ENCODE assay signal across 21 cellular contexts in genomic region chrX:150034788-150035187, GRCh38.
"Had no signal": no experiment of that assay in that cellular context is flagged by ENCODE, and none has a peak within 500 bp of the region (broad histone marks: within the 10 kb centered on the region; RNA-seq: fewer than 3 reads in every experiment).

No MANE protein-coding gene starts in this region.

- FAIRE-seq: kidney had no signal

- H3K4me1 ChIP-seq: colonic mucosa, gastrocnemius medialis, left ventricle myocardium inferior, lower lobe of right lung, prostate gland, stomach, thyroid gland, vagina had no signal

- H3K36me3 ChIP-seq: colonic mucosa, gastrocnemius medialis, left ventricle myocardium inferior, lower lobe of right lung, prostate gland, right atrium auricular region, sigmoid colon, stomach, thyroid gland, vagina had no signal

- H3K27me3 ChIP-seq: colonic mucosa, gastrocnemius medialis, right atrium auricular region, sigmoid colon, stomach, thyroid gland, vagina had no signal

- H3K9me3 ChIP-seq: colonic mucosa, gastrocnemius medialis, lower lobe of right lung, prostate gland, sigmoid colon, thyroid gland had no signal

- DNase-seq: colonic mucosa; effector CD8-positive, alpha-beta T cell; endodermal cell; gastrocnemius medialis; head of caudate nucleus; kidney; left ventricle myocardium inferior; lower lobe of right lung; natural killer cell; occipital lobe; sigmoid colon; stimulated activated CD4-positive, alpha-beta T cell treated with anti-CD3 and anti-CD28 coated beads, Interleukin-2, amount 100 ng/mL, for 24 hours; stimulated activated CD4-positive, alpha-beta T cell treated with anti-CD3 and anti-CD28 coated beads, Interleukin-4, amount 100 ng/mL, for 24 hours; stimulated activated naive CD4-positive, alpha-beta T cell treated with Interleukin-2 at 50 U/mL for 16 hours; stomach; thyroid gland; trophoblast cell had no signal

- ATAC-seq: gastrocnemius medialis; lower lobe of right lung; natural killer cell; stimulated activated effector memory CD8-positive, alpha-beta T cell treated with anti-CD3 and anti-CD28 coated beads, Interleukin-12 subunit alpha, Interleukin-12 subunit beta, amount 100 ng/mL, for 72 hours had no signal

- H3K27ac ChIP-seq: colonic mucosa, gastrocnemius medialis, left ventricle myocardium inferior, lower lobe of right lung, prostate gland, right atrium auricular region, sigmoid colon, stomach, thyroid gland, vagina had no signal

- H3K4me3 ChIP-seq: colonic mucosa, gastrocnemius medialis, left ventricle myocardium inferior, lower lobe of right lung, prostate gland, right atrium auricular region, sigmoid colon, stomach, thyroid gland, vagina had no signal
